1 cellular context compared by ENCODE assay signal in genomic region chr1:210655511-210655910, GRCh38.
TF ChIP-seq lines count a peak whose summit lies in the region.

No MANE protein-coding gene starts in this region.

TF ChIP-seq in A549, 52 proteins besides CTCF, POLR2A, EP300 and RAD21:
- TF ChIP-seq REST (IDR thresholded peaks at IDR 0.05), result no peak
- no peak for TF ChIP-seq BCL3 (IDR thresholded peaks at IDR 0.05)
- no peak for TF ChIP-seq NFE2L2 (conservative IDR thresholded peaks at IDR 0.05; ENCODE audit: low read length)
- TF ChIP-seq PHF8 (IDR thresholded peaks at IDR 0.05; ENCODE audit: borderline replicate concordance, low read depth), result no peak
- no peak for TF ChIP-seq EHMT2 (IDR thresholded peaks at IDR 0.05; ENCODE audit: low read depth)
- TF ChIP-seq FOSL2 (IDR thresholded peaks at IDR 0.05), result no peak
- TF ChIP-seq FOSL2 (CRISPR knock-in tag; IDR thresholded peaks at IDR 0.05), result peak; percentile 27; the same call in 1 of the 2 replicates
- no peak for TF ChIP-seq CEBPB (IDR thresholded peaks at IDR 0.05)
- no peak for TF ChIP-seq ZSCAN20 (CRISPR knock-in tag; IDR thresholded peaks at IDR 0.05)
